Comparison of ENCODE assay signal across 9 cellular contexts in genomic region chr2:235263205-235264120, GRCh38.
DNase-seq lines count a peak whose midpoint lies in the region; ATAC-seq and TF ChIP-seq lines count a peak whose summit lies in the region.
"Had no signal": no experiment of that assay in that cellular context is flagged by ENCODE, and none has a peak within 500 bp of the region (broad histone marks: within the 10 kb centered on the region; RNA-seq: fewer than 3 reads in every experiment).

No MANE protein-coding gene starts in this region.

- peak overlapping the region in 3 of 4 donors; percentile 5 to 39 (median 37) for H3K4me3 ChIP-seq in Peyer's patch

- H3K9me3 Mint-ChIP-seq in neural crest cell, result no peaks in the 10 kb centered on the region

- peak overlapping the region in 3 of 4 donors; percentile 34 to 75 (median 67) for H3K27ac ChIP-seq in Peyer's patch

- H3K4me1 ChIP-seq in Peyer's patch, result peaks cover 0 to 6% (median 0%) of the 10 kb centered on the region in 4 donors

- TF ChIP-seq CTCF in Peyer's patch (IDR thresholded peaks at IDR 0.05), result peak in 1 of 6 experiments; percentile 8
- TF ChIP-seq CTCF in neural crest cell (conservative IDR thresholded peaks at IDR 0.05), result no peak

- H3K9me3 ChIP-seq in Peyer's patch, result no peaks in the 10 kb centered on the region

- H3K4me1 Mint-ChIP-seq in neural crest cell, result peaks cover 78% of the 10 kb centered on the region

- peaks cover 3% of the 10 kb centered on the region for H3K27me3 Mint-ChIP-seq in neural crest cell (ENCODE audit: low read depth)

- H3K36me3 ChIP-seq in Peyer's patch, result no peaks in the 10 kb centered on the region

- H3K36me3 Mint-ChIP-seq in neural crest cell (ENCODE audit: low read depth), result no peaks in the 10 kb centered on the region
- H3K36me3 Mint-ChIP-seq: activated naive CD8-positive, alpha-beta T cell had no signal

- peak overlapping the region; percentile 98 for H3K27ac Mint-ChIP-seq in neural crest cell (ENCODE audit: unreplicated experiment)
- H3K27ac Mint-ChIP-seq: activated naive CD8-positive, alpha-beta T cell had no signal

- H3K4me3 Mint-ChIP-seq in neural crest cell, result peak overlapping the region; percentile 79
- H3K4me3 Mint-ChIP-seq: activated naive CD8-positive, alpha-beta T cell had no signal

- H3K27me3 ChIP-seq in Peyer's patch, result no peaks in the 10 kb centered on the region

- ATAC-seq in HG03025 (IDR thresholded peaks at IDR 0.05; ENCODE audit: low FRiP score, unreplicated experiment), result no peak
- no peak for ATAC-seq in HG02571 (IDR thresholded peaks at IDR 0.05; ENCODE audit: unreplicated experiment)
- ATAC-seq in GM21717 (IDR thresholded peaks at IDR 0.05; ENCODE audit: unreplicated experiment), result no peak
- no peak for ATAC-seq in HG02642 (IDR thresholded peaks at IDR 0.05; ENCODE audit: poor library complexity, unreplicated experiment)

- no peak for TF ChIP-seq POLR2A in Peyer's patch (IDR thresholded peaks at IDR 0.05)

- peak; percentile 79 for DNase-seq in COLO668 (lab: John Stamatoyannopoulos, UW; ENCODE audit: unreplicated experiment)
- DNase-seq in Peyer's patch, result peak; percentile 17 to 87 (median 83)
- DNase-seq in fibroblast of peridontal ligament (ENCODE audit: extremely low read depth), result peak; percentile 90
- DNase-seq in neural crest cell (ENCODE audit: low read depth, low spot score), result peak; percentile 62
